Comparison of ENCODE assay signal across 26 cellular contexts in genomic region chr1:46087891-46088290, GRCh38. TPM values are rescaled to one million over a fixed set of nuclear protein-coding genes. Genes with fewer than 3 reads are reported as not detected.
DNase-seq lines count a peak whose midpoint lies in the region; ATAC-seq and TF ChIP-seq lines count a peak whose summit lies in the region.
"Had no signal": no experiment of that assay in that cellular context is flagged by ENCODE, and none has a peak within 500 bp of the region (broad histone marks: within the 10 kb centered on the region; RNA-seq: fewer than 3 reads in every experiment).

No MANE protein-coding gene starts in this region.

- no peak overlapping the region for H3K27ac ChIP-seq in AG04450 (ENCODE audit: low read depth, low read length)
- H3K27ac ChIP-seq in IMR-90 (ENCODE audit: insufficient read depth, low read length): no peak overlapping the region
- H3K27ac ChIP-seq: BLaER1, SJSA1 had no signal

- H2BK120ac ChIP-seq in IMR-90 (ENCODE audit: low read depth, low read length): no peak overlapping the region

- BruUV-seq in IMR-90 (replicated peaks; lab: Mats Ljungman, UMichigan): no TSS peak

- H3K9me3 ChIP-seq in AG04450 (ENCODE audit: control insufficient read depth, insufficient read depth, low read length) (no peaks in the 10 kb centered on the region), IMR-90 (ENCODE audit: control insufficient read depth, insufficient read depth, low read length) (no peaks in the 10 kb centered on the region)
- H3K9me3 ChIP-seq: SJSA1 had no signal

- no peak overlapping the region for H4K8ac ChIP-seq in IMR-90 (ENCODE audit: low read depth in 2 of 2, low read length in 2 of 2)

- peaks cover 4 to 5% of the 10 kb centered on the region in 2 experiments; a peak in 2 of 4 replicates for H3K79me1 ChIP-seq in IMR-90 (ENCODE audit: low read depth in 1 of 2, low read length in 2 of 2)

- no peak overlapping the region for H3K4ac ChIP-seq in IMR-90 (ENCODE audit: low read depth, low read length)

- DNase-seq in AG04450 (ENCODE audit: low read depth, low spot score): peak; percentile 7
- peak; percentile 68 for DNase-seq in IMR-90
- peak; percentile 41 for DNase-seq in choroid plexus epithelial cell (ENCODE audit: low read depth)
- DNase-seq in fibroblast of the conjunctiva (ENCODE audit: low read depth): peak; percentile 40
- no peak for DNase-seq in activated CD4-positive, alpha-beta T cell treated with anti-CD3 and anti-CD28 coated beads for 4 hours
- no peak for DNase-seq in activated CD4-positive, alpha-beta T cell treated with anti-CD3 and anti-CD28 coated beads for 1 hour
- no peak for DNase-seq in NCI-H524 treated with DMSO at 0.1 percent for 48 hours (lab: John Stamatoyannopoulos, UW)
- DNase-seq: 8988T; ACHN; CD4-positive, CD25-positive, alpha-beta regulatory T cell; DMS53; KG1; NCI-H1048; NCI-H1417 treated with DMSO at 0.1 percent for 48 hours; NCI-H1694 treated with DMSO at 0.1 percent for 48 hours; NCI-H2081 treated with DMSO at 0.1 percent for 48 hours; NCI-H2171; NCI-H226; NCI-H510A; NCI-H748 treated with DMSO at 0.1 percent for 48 hours; NK-92 treated with Interleukin-12 subunit alpha and Interleukin-12 subunit beta, amount 100 ng/mL, for 24 hours; PC-3 had no signal

- no peak overlapping the region for H3K4me3 ChIP-seq in AG04450 (ENCODE audit: low read depth, low read length)
- no peak overlapping the region for H3K4me3 ChIP-seq in IMR-90 (ENCODE audit: insufficient read depth, low read depth, low read length)
- H3K4me3 ChIP-seq in choroid plexus epithelial cell (ENCODE audit: low read depth, low read length): no peak overlapping the region
- H3K4me3 ChIP-seq: BLaER1, SJSA1 had no signal

- H4K91ac ChIP-seq in IMR-90 (ENCODE audit: insufficient read depth, low read depth, low read length): no peak overlapping the region

- H3K56ac ChIP-seq in IMR-90 (ENCODE audit: extremely low read depth, insufficient read depth, low read length): no peak overlapping the region

- no peak overlapping the region for H2AFZ ChIP-seq in IMR-90 (replicated peaks; ENCODE audit: low read length, poor library complexity)

- no peak for TF ChIP-seq POLR2A in IMR-90 (IDR thresholded peaks at IDR 0.05; ENCODE audit: low read depth, low read length)

- H3K27me3 ChIP-seq in AG04450 (ENCODE audit: control insufficient read depth, insufficient read depth, low read length): no peaks in the 10 kb centered on the region
- H3K27me3 ChIP-seq in IMR-90 (ENCODE audit: control insufficient read depth, insufficient read depth, low read length): no peaks in the 10 kb centered on the region
- H3K27me3 ChIP-seq: BLaER1, SJSA1 had no signal

- no peak overlapping the region for H3K9ac ChIP-seq in IMR-90 (ENCODE audit: low read depth, low read length)
- H3K9ac ChIP-seq: BLaER1 had no signal

- H3K9me1 ChIP-seq in IMR-90 (ENCODE audit: insufficient read depth, low read length): peaks cover 4% of the 10 kb centered on the region

- H4K5ac ChIP-seq in IMR-90 (ENCODE audit: low read depth, low read length): no peak overlapping the region

- no peak overlapping the region for H3K14ac ChIP-seq in IMR-90 (replicated peaks; ENCODE audit: low read depth, low read length)

- POLR2A ChIA-PET in AG04450 (lab: Yijun Ruan, JAX) (no interaction called here), IMR-90 (lab: Charles Lee; ENCODE audit: unreplicated experiment) (no interaction called here)

- TF ChIP-seq CTCF in AG04450 (IDR thresholded peaks at IDR 0.05; ENCODE audit: low read depth, low read length) (no peak), IMR-90 (conservative IDR thresholded peaks at IDR 0.05; ENCODE audit: low read depth, low read length) (no peak), choroid plexus epithelial cell (conservative IDR thresholded peaks at IDR 0.05; ENCODE audit: low read depth, low read length) (no peak)

- CTCF ChIA-PET in AG04450 (lab: Charles Lee) (no interaction called here), IMR-90 (lab: Yijun Ruan, JAX) (no interaction called here)

- H3K18ac ChIP-seq in IMR-90 (ENCODE audit: low read depth, low read length): no peak overlapping the region

- no peak overlapping the region for H2BK15ac ChIP-seq in IMR-90 (ENCODE audit: low read depth, low read length)

- peak; percentile 49; the same call in 1 of the 2 replicates for ATAC-seq in IMR-90 (ENCODE audit: low read depth)
- no peak for ATAC-seq in HG03457 (IDR thresholded peaks at IDR 0.05; ENCODE audit: unreplicated experiment)
- ATAC-seq: HepG2, PC-3 had no signal

- no CpG with 5 or more reads among the region's 1 CpG for WGBS in IMR-90 (ENCODE audit: extremely low coverage in 2 of 2, insufficient read length in 1 of 2), 2 experiments

- no peak overlapping the region for H3K4me2 ChIP-seq in IMR-90 (ENCODE audit: low read depth, low read length)
- H3K4me2 ChIP-seq: BLaER1 had no signal

- no peak overlapping the region for H2AK9ac ChIP-seq in IMR-90 (replicated peaks; ENCODE audit: low read depth, low read length, poor library complexity)

- H2AK5ac ChIP-seq in IMR-90 (ENCODE audit: low read depth, low read length): no peak overlapping the region

- in situ Hi-C loops in IMR-90 (cut with MboI; ENCODE audit: low sequenced_read_pairs): no loop called here

- intact Hi-C loops in IMR-90 (cut with micrococcal nuclease): no loop called here

- H3K36me3 ChIP-seq in IMR-90 (ENCODE audit: control insufficient read depth, insufficient read depth, low read length): no peaks in the 10 kb centered on the region
- H3K36me3 ChIP-seq: SJSA1 had no signal

- no peak overlapping the region for H2BK5ac ChIP-seq in IMR-90 (ENCODE audit: low read depth, low read length, poor library complexity, severe bottlenecking)

- TF ChIP-seq RAD21 in IMR-90 (IDR thresholded peaks at IDR 0.05; ENCODE audit: low read length): no peak

- no peaks in the 10 kb centered on the region for H4K20me1 ChIP-seq in IMR-90 (ENCODE audit: insufficient read depth, low read length)

- dilution Hi-C loops in IMR-90 (cut with HindIII; ENCODE audit: low sequenced_read_pairs, unreplicated experiment): no loop called here

- no peak overlapping the region for H3K23ac ChIP-seq in IMR-90 (ENCODE audit: low read depth, low read length)

- peaks cover 3% of the 10 kb centered on the region; the same call in 1 of the 2 replicates for H3K4me1 ChIP-seq in IMR-90 (ENCODE audit: control insufficient read depth, insufficient read depth, low read length)
- H3K4me1 ChIP-seq: SJSA1 had no signal

- H2BK20ac ChIP-seq in IMR-90 (ENCODE audit: low read depth, low read length): no peak overlapping the region

TF ChIP-seq in IMR-90, 13 proteins besides CTCF, POLR2A, EP300 and RAD21:
- peak; percentile 77 for TF ChIP-seq CEBPB (IDR thresholded peaks at IDR 0.05; ENCODE audit: low read depth, low read length)
- TF ChIP-seq ELK1 (IDR thresholded peaks at IDR 0.05; ENCODE audit: borderline replicate concordance, low read depth, low read length): no peak
TF ChIP-seq in IMR-90: peak in this region for 1.

RNA-seq across cellular contexts. Expression of gene PIK3R3, which starts 44.5 kb away (rescaled TPM):
- polyA plus RNA-seq in AG04450 (2011; rRNA removed) (11.3 and 14.5 TPM in 2 replicates), IMR-90 (2012; rRNA removed) (4.3 and 5.3 TPM in 2 replicates)
- polyA minus RNA-seq in AG04450 (2011; rRNA and poly(A)+ RNA removed): 17.1 and 19.5 TPM in 2 replicates
- total RNA-seq in IMR-90 (2012; rRNA removed): 9.9 and 14.7 TPM in 2 replicates
- polyA plus RNA-seq in IMR-90 (2012; cell fraction: cytosol; rRNA removed): 1.7 and 2.0 TPM in 2 replicates
- 1.6 and 6.0 TPM in 2 replicates for polyA plus RNA-seq in IMR-90 (2012; cell fraction: nucleus; rRNA removed; ENCODE audit: low replicate concordance)

Comparison
In these comparisons a context has a peak if more than half of its experiments do, and no peak if none do; other contexts are left out.
1. DNase-seq: peak in AG04450 (single experiment), IMR-90 (single experiment), choroid plexus epithelial cell (single experiment) and fibroblast of the conjunctiva (single experiment); none in activated CD4-positive, alpha-beta T cell treated with anti-CD3 and anti-CD28 coated beads for 4 hours (0 of 2), activated CD4-positive, alpha-beta T cell treated with anti-CD3 and anti-CD28 coated beads for 1 hour (single experiment) and NCI-H524 treated with DMSO at 0.1 percent for 48 hours (single experiment).